ENCODE assay signal across 1 cellular context in genomic region chr3:31242561-31242960, GRCh38.
TF ChIP-seq lines count a peak whose summit lies in the region.

No MANE protein-coding gene starts in this region.

TF ChIP-seq in GM12878, 131 proteins besides CTCF, POLR2A, EP300 and RAD21:
- no peak for TF ChIP-seq PBX3 (IDR thresholded peaks at IDR 0.05; ENCODE audit: insufficient replicate concordance, low read depth, low read length)
- no peak for TF ChIP-seq SREBF1 (IDR thresholded peaks at IDR 0.05; ENCODE audit: low read length)
